In genomic region chr3:131361464-131362421, GRCh38 we compare ENCODE assay signal across 8 cellular contexts. TPM values are rescaled to one million over a fixed set of nuclear protein-coding genes. Genes with fewer than 3 reads are reported as not detected.
A peak's percentile ranks its signal among the peaks of the same experiment; 100 is the strongest.
DNase-seq lines count a peak whose midpoint lies in the region; ATAC-seq and TF ChIP-seq lines count a peak whose summit lies in the region.

No MANE protein-coding gene starts in this region.

- ATAC-seq in HG02885 (IDR thresholded peaks at IDR 0.05; ENCODE audit: poor library complexity, unreplicated experiment): peak; percentile 69

- H3K9me3 Mint-ChIP-seq in endodermal cell: peaks cover 5% of the 10 kb centered on the region

- H3K27ac Mint-ChIP-seq in endodermal cell: peak overlapping the region; percentile 98

- peaks cover 11% of the 10 kb centered on the region for H3K36me3 Mint-ChIP-seq in endodermal cell (ENCODE audit: low read depth)

- H3K36me3 ChIP-seq in endodermal cell (ENCODE audit: control insufficient read depth, insufficient read depth, low read length) (no peaks in the 10 kb centered on the region), thymus (ENCODE audit: control insufficient read depth, insufficient read depth) (no peaks in the 10 kb centered on the region), WERI-Rb-1 (no peaks in the 10 kb centered on the region)

- H3K27me3 ChIP-seq in endodermal cell (ENCODE audit: control insufficient read depth, insufficient read depth, low read length, poor library complexity, severe bottlenecking) (no peaks in the 10 kb centered on the region), thymus (ENCODE audit: control insufficient read depth, insufficient read depth) (peaks cover 12% of the 10 kb centered on the region), WERI-Rb-1 (ENCODE audit: insufficient read depth, low read depth, severe bottlenecking) (no peaks in the 10 kb centered on the region)

- 27 to 56% methylated on average over 33 to 64 of the region's 64 CpGs for WGBS in endodermal cell (ENCODE audit: insufficient coverage in 1 of 2, insufficient read length in 1 of 2), 2 experiments
- 9% methylated on average over 64 of the region's 64 CpGs for WGBS in thymus

- peak overlapping the region; percentile 29 for H3K9ac ChIP-seq in endodermal cell (ENCODE audit: extremely low read depth, low read length, poor library complexity, severe bottlenecking)

- no peaks in the 10 kb centered on the region for H3K27me3 Mint-ChIP-seq in endodermal cell (ENCODE audit: insufficient read depth)

- H3K4me1 ChIP-seq in endodermal cell (ENCODE audit: control insufficient read depth, insufficient read depth, low read length) (no peaks in the 10 kb centered on the region), thymus (ENCODE audit: control insufficient read depth, insufficient read depth, low read length) (no peaks in the 10 kb centered on the region)

- peak overlapping the region; percentile 76 for H3K4me3 ChIP-seq in endodermal cell (ENCODE audit: low read length)
- H3K4me3 ChIP-seq in thymus (ENCODE audit: low read length): peak overlapping the region; percentile 13
- no peak overlapping the region for H3K4me3 ChIP-seq in WERI-Rb-1 (ENCODE audit: low read depth, low read length)

- H3K4me1 Mint-ChIP-seq in endodermal cell: peaks cover 14% of the 10 kb centered on the region

- H3K4me3 Mint-ChIP-seq in endodermal cell: peak overlapping the region; percentile 83

- H3K27ac ChIP-seq in endodermal cell (ENCODE audit: low read depth, low read length) (no peak overlapping the region), thymus (ENCODE audit: low read depth) (no peak overlapping the region), WERI-Rb-1 (no peak overlapping the region)

- TF ChIP-seq CTCF in endodermal cell (conservative IDR thresholded peaks at IDR 0.05): no peak
- no peak for TF ChIP-seq CTCF in WERI-Rb-1 (IDR thresholded peaks at IDR 0.05; ENCODE audit: low read depth, low read length)

- H3K9me3 ChIP-seq in endodermal cell (ENCODE audit: control insufficient read depth, low read length) (peaks cover under 1% of the 10 kb centered on the region), thymus (ENCODE audit: control insufficient read depth) (peaks cover 1% of the 10 kb centered on the region), WERI-Rb-1 (ENCODE audit: severe bottlenecking) (no peaks in the 10 kb centered on the region)

- peak; percentile 31 for DNase-seq in NCI-H345 (lab: John Stamatoyannopoulos, UW)
- DNase-seq in NCI-H345 treated with DMSO at 0.1 percent for 48 hours (lab: John Stamatoyannopoulos, UW; ENCODE audit: unreplicated experiment): no peak
- DNase-seq in RKO (ENCODE audit: low spot score): peak; percentile 98
- DNase-seq in endodermal cell: peak; percentile 98
- peak; percentile 34 for DNase-seq in medulla oblongata (ENCODE audit: extremely low spot score)
- no peak for DNase-seq in WERI-Rb-1

RNA-seq across cellular contexts. Expression of gene NUDT16, which starts 19.8 kb away (rescaled TPM):
- total RNA-seq in endodermal cell: 10 to 100 TPM; 15.2 to 21.1 TPM
- polyA plus RNA-seq in endodermal cell (2013, experiment 1 of 2): 20.1 TPM
- polyA plus RNA-seq in endodermal cell (2013, experiment 2 of 2): 16.6 TPM
- 21.2 TPM for polyA plus RNA-seq in thymus

Comparison
In these comparisons a context has a peak if more than half of its experiments do, and no peak if none do; other contexts are left out.
1. DNase-seq: peak in NCI-H345 (single experiment), RKO (single experiment), endodermal cell (single experiment) and medulla oblongata (single experiment); none in NCI-H345 treated with DMSO at 0.1 percent for 48 hours (single experiment) and WERI-Rb-1 (single experiment).